ENCODE assay signal across 18 cellular contexts in genomic region chr10:84341983-84342382, GRCh38. TPM values are rescaled to one million over a fixed set of nuclear protein-coding genes. Genes with fewer than 3 reads are reported as not detected.
A peak's percentile ranks its signal among the peaks of the same experiment; 100 is the strongest.
DNase-seq lines count a peak whose midpoint lies in the region; ATAC-seq and TF ChIP-seq lines count a peak whose summit lies in the region.
"Had no signal": no experiment of that assay in that cellular context is flagged by ENCODE, and none has a peak within 500 bp of the region (broad histone marks: within the 10 kb centered on the region; RNA-seq: fewer than 3 reads in every experiment).

No MANE protein-coding gene starts in this region.

- TF ChIP-seq CTCF in foreskin keratinocyte (conservative IDR thresholded peaks at IDR 0.05) (no peak), mammary epithelial cell (conservative IDR thresholded peaks at IDR 0.05 in 1 of 2, IDR thresholded peaks at IDR 0.05 in 1 of 2; ENCODE audit: extremely low read depth in 1 of 2, insufficient read depth in 1 of 2, low read depth in 1 of 2, low read length in 2 of 2) (no peak)

- in situ Hi-C loops in mammary epithelial cell (cut with MboI; ENCODE audit: low sequenced_read_pairs in 2 of 2): no loop called here

- H3K27me3 Mint-ChIP-seq in activated naive CD4-positive, alpha-beta T cell treated with anti-CD3 and anti-CD28 coated beads for 36 hours (ENCODE audit: low read depth): no peaks in the 10 kb centered on the region
- H3K27me3 Mint-ChIP-seq in activated CD8-positive, alpha-beta T cell treated with anti-CD3 and anti-CD28 coated beads, Interleukin-2, amount 10 ng/mL, durations not matched to agents 7 days and 5 days (ENCODE audit: low read depth): no peaks in the 10 kb centered on the region
- no peaks in the 10 kb centered on the region for H3K27me3 Mint-ChIP-seq in stimulated activated naive CD8-positive, alpha-beta T cell treated with anti-CD3 and anti-CD28 coated beads, Interleukin-15, amount 100 ng/mL, for 72 hours
- H3K27me3 Mint-ChIP-seq: brain had no signal

- H3K9ac ChIP-seq in mammary epithelial cell (ENCODE audit: insufficient read depth, low read length): no peak overlapping the region

- peak overlapping the region; percentile 77 for H3K27ac Mint-ChIP-seq in activated naive CD4-positive, alpha-beta T cell treated with anti-CD3 and anti-CD28 coated beads for 36 hours
- peak overlapping the region; percentile 60 for H3K27ac Mint-ChIP-seq in activated CD8-positive, alpha-beta T cell treated with anti-CD3 and anti-CD28 coated beads, Interleukin-2, amount 10 ng/mL, durations not matched to agents 7 days and 5 days
- H3K27ac Mint-ChIP-seq in stimulated activated naive CD8-positive, alpha-beta T cell treated with anti-CD3 and anti-CD28 coated beads, Interleukin-15, amount 100 ng/mL, for 72 hours: peak overlapping the region in 1 of 2 donors; percentile 42
- H3K27ac Mint-ChIP-seq: brain had no signal

- WGBS in mammary epithelial cell (ENCODE audit: low coverage, missing lambda C conversion rate): 100% methylated on average over 1 of the region's 1 CpG

- no peaks in the 10 kb centered on the region for H4K20me1 ChIP-seq in mammary epithelial cell (ENCODE audit: insufficient read depth, low read length)

- H3K4me1 ChIP-seq in foreskin keratinocyte (no peaks in the 10 kb centered on the region), mammary epithelial cell (ENCODE audit: insufficient read depth, low read length) (peaks cover 9% of the 10 kb centered on the region)
- H3K4me1 ChIP-seq: colonic mucosa had no signal

- POLR2A ChIA-PET in activated CD8-positive, alpha-beta T cell treated with anti-CD3 and anti-CD28 coated beads, Interleukin-2, amount 10 ng/mL, durations not matched to agents 7 days and 5 days (lab: Charles Lee): interaction anchor here (0.6 to 2.1 kb wide), 4 partner anchors 9 to 23 kb away, joined by 3 to 7 read pairs (median 6); partner anchors contain the start of gene CCSER2

- dilution Hi-C loops in mammary epithelial cell (cut with HindIII; ENCODE audit: low sequenced_read_pairs): no loop called here

- peaks cover 54% of the 10 kb centered on the region for H3K4me1 Mint-ChIP-seq in activated naive CD4-positive, alpha-beta T cell treated with anti-CD3 and anti-CD28 coated beads for 36 hours (ENCODE audit: low read depth)
- H3K4me1 Mint-ChIP-seq in activated CD8-positive, alpha-beta T cell treated with anti-CD3 and anti-CD28 coated beads, Interleukin-2, amount 10 ng/mL, durations not matched to agents 7 days and 5 days (ENCODE audit: low read depth): peaks cover 61% of the 10 kb centered on the region
- H3K4me1 Mint-ChIP-seq in stimulated activated naive CD8-positive, alpha-beta T cell treated with anti-CD3 and anti-CD28 coated beads, Interleukin-15, amount 100 ng/mL, for 72 hours: peaks cover 64% of the 10 kb centered on the region

- H3K36me3 ChIP-seq in mammary epithelial cell (ENCODE audit: insufficient read depth, low read length): no peaks in the 10 kb centered on the region
- H3K36me3 ChIP-seq: colonic mucosa, neutrophil, tibial nerve had no signal

- intact Hi-C loops in activated naive CD4-positive, alpha-beta T cell treated with anti-CD3 and anti-CD28 coated beads for 36 hours (cut with micrococcal nuclease): loop anchor here (1.0 to 2.0 kb wide), 5 partner anchors 8 to 195 kb away; no protein-coding TSS in a partner anchor
- intact Hi-C loops in mammary epithelial cell (cut with micrococcal nuclease): no loop called here

- no peak overlapping the region for H3K27ac ChIP-seq in foreskin keratinocyte
- no peak overlapping the region for H3K27ac ChIP-seq in mammary epithelial cell (ENCODE audit: insufficient read depth, low read depth, low read length)
- H3K27ac ChIP-seq: colonic mucosa, neutrophil, tibial nerve, VCaP had no signal

- BruUV-seq in mammary epithelial cell (replicated peaks; lab: Mats Ljungman, UMichigan): no TSS peak

- no peak overlapping the region for H3K4me3 ChIP-seq in mammary epithelial cell (replicated peaks in 1 of 3; ENCODE audit: insufficient read depth in 1 of 3, low read depth in 2 of 3, low read length in 3 of 3)
- H3K4me3 ChIP-seq: colonic mucosa, tibial nerve had no signal

- CTCF ChIA-PET in activated naive CD4-positive, alpha-beta T cell treated with anti-CD3 and anti-CD28 coated beads for 36 hours (lab: Charles Lee): interaction anchor here (0.8 to 5.2 kb wide), 6 partner anchors 9 to 195 kb away, joined by 3 to 25 read pairs (median 5); no protein-coding TSS in a partner anchor
- CTCF ChIA-PET in activated CD8-positive, alpha-beta T cell treated with anti-CD3 and anti-CD28 coated beads, Interleukin-2, amount 10 ng/mL, durations not matched to agents 7 days and 5 days (lab: Charles Lee): interaction anchor here (0.7 to 4.3 kb wide), 11 partner anchors 9 to 195 kb away, joined by 3 to 24 read pairs (median 7); partner anchors contain the start of gene CCSER2
- CTCF ChIA-PET in mammary epithelial cell (lab: Charles Lee; ENCODE audit: low non-redundant PET): no interaction called here

- H3K27me3 ChIP-seq in foreskin keratinocyte (no peaks in the 10 kb centered on the region), mammary epithelial cell (ENCODE audit: insufficient read depth, low read length) (no peaks in the 10 kb centered on the region)
- H3K27me3 ChIP-seq: colonic mucosa, neutrophil, tibial nerve had no signal

- H3K79me2 ChIP-seq in mammary epithelial cell (ENCODE audit: insufficient read depth, low read length): peaks cover 88% of the 10 kb centered on the region

- no peak overlapping the region for H2AFZ ChIP-seq in mammary epithelial cell (ENCODE audit: low read depth, low read length)

- peak; percentile 23 for ATAC-seq in activated CD8-positive, alpha-beta T cell treated with anti-CD3 and anti-CD28 coated beads, Interleukin-2, amount 10 ng/mL, durations not matched to agents 7 days and 5 days
- ATAC-seq in foreskin keratinocyte: peak; percentile 81
- ATAC-seq in stimulated activated naive CD8-positive, alpha-beta T cell treated with anti-CD3 and anti-CD28 coated beads, Interleukin-15, amount 100 ng/mL, for 72 hours: peak; percentile 51
- ATAC-seq: left cardiac atrium had no signal

- H3K36me3 Mint-ChIP-seq in activated naive CD4-positive, alpha-beta T cell treated with anti-CD3 and anti-CD28 coated beads for 36 hours (ENCODE audit: low read depth): peaks cover 16% of the 10 kb centered on the region
- H3K36me3 Mint-ChIP-seq in activated CD8-positive, alpha-beta T cell treated with anti-CD3 and anti-CD28 coated beads, Interleukin-2, amount 10 ng/mL, durations not matched to agents 7 days and 5 days (ENCODE audit: low read depth): peaks cover 27% of the 10 kb centered on the region

- H3K4me2 ChIP-seq in mammary epithelial cell (ENCODE audit: insufficient read depth, low read depth, low read length): no peak overlapping the region

- H3K9me3 ChIP-seq in mammary epithelial cell (replicated peaks; ENCODE audit: insufficient read depth, low read length): no peaks in the 10 kb centered on the region
- H3K9me3 ChIP-seq: colonic mucosa, neutrophil, tibial nerve had no signal

- H3K4me3 Mint-ChIP-seq in activated naive CD4-positive, alpha-beta T cell treated with anti-CD3 and anti-CD28 coated beads for 36 hours: peak overlapping the region; percentile 59
- no peak overlapping the region for H3K4me3 Mint-ChIP-seq in activated CD8-positive, alpha-beta T cell treated with anti-CD3 and anti-CD28 coated beads, Interleukin-2, amount 10 ng/mL, durations not matched to agents 7 days and 5 days
- H3K4me3 Mint-ChIP-seq in stimulated activated naive CD8-positive, alpha-beta T cell treated with anti-CD3 and anti-CD28 coated beads, Interleukin-15, amount 100 ng/mL, for 72 hours: peak overlapping the region; percentile 59 to 83
- H3K4me3 Mint-ChIP-seq: brain had no signal

- no peaks in the 10 kb centered on the region for H3K9me3 Mint-ChIP-seq in activated naive CD4-positive, alpha-beta T cell treated with anti-CD3 and anti-CD28 coated beads for 36 hours
- no peaks in the 10 kb centered on the region for H3K9me3 Mint-ChIP-seq in activated CD8-positive, alpha-beta T cell treated with anti-CD3 and anti-CD28 coated beads, Interleukin-2, amount 10 ng/mL, durations not matched to agents 7 days and 5 days (ENCODE audit: insufficient read depth)
- H3K9me3 Mint-ChIP-seq in stimulated activated naive CD8-positive, alpha-beta T cell treated with anti-CD3 and anti-CD28 coated beads, Interleukin-15, amount 100 ng/mL, for 72 hours: no peaks in the 10 kb centered on the region

- peak; percentile 52 for DNase-seq in activated naive CD4-positive, alpha-beta T cell treated with anti-CD3 and anti-CD28 coated beads for 36 hours
- DNase-seq in activated naive CD4-positive, alpha-beta T cell treated with anti-CD3 and anti-CD28 coated beads, Interleukin-2, amount 50 U/mL, for 16 hours: no peak
- DNase-seq in activated CD8-positive, alpha-beta T cell treated with anti-CD3 and anti-CD28 coated beads, Interleukin-2, amount 10 ng/mL, durations not matched to agents 7 days and 5 days: no peak
- no peak for DNase-seq in foreskin keratinocyte
- no peak for DNase-seq in stimulated activated naive CD8-positive, alpha-beta T cell treated with anti-CD3 and anti-CD28 coated beads, Interleukin-15, amount 100 ng/mL, for 72 hours
- no peak for DNase-seq in mammary epithelial cell
- no peak for DNase-seq in NCI-H82 (lab: John Stamatoyannopoulos, UW)
- no peak for DNase-seq in hippocampal formation (lab: John Stamatoyannopoulos, UW)
- DNase-seq: colonic mucosa; DMS79 treated with DMSO at 0.1 percent for 48 hours; GOT3; left cardiac atrium; NCI-H2029; stimulated activated CD4-positive, alpha-beta T cell treated with anti-CD3 and anti-CD28 coated beads, Interleukin-12 subunit alpha, Interleukin-12 subunit beta, amount 100 ng/mL, for 4 hours had no signal

RNA-seq across cellular contexts. Expression of gene CCSER2, which starts 13.6 kb away (rescaled TPM):
- total RNA-seq in activated naive CD4-positive, alpha-beta T cell treated with anti-CD3 and anti-CD28 coated beads for 36 hours: 10 to 100 TPM; 78.0 to 81.8 TPM
- 10 to 100 TPM; 77.8 to 78.8 TPM for total RNA-seq in activated CD8-positive, alpha-beta T cell treated with anti-CD3 and anti-CD28 coated beads, Interleukin-2, amount 10 ng/mL, durations not matched to agents 7 days and 5 days
- total RNA-seq in foreskin keratinocyte: 24.9 and 28.7 TPM in 2 replicates
- polyA plus RNA-seq in foreskin keratinocyte: 11.1 and 11.8 TPM in 2 replicates
- total RNA-seq in mammary epithelial cell: 10 to 100 TPM; 45.3 to 73.3 TPM
- polyA plus RNA-seq in mammary epithelial cell: 26.2 TPM
- polyA minus RNA-seq in mammary epithelial cell: 25.9 TPM

Comparison
In these comparisons a context has a peak if more than half of its experiments do, and no peak if none do; other contexts are left out.
1. ATAC-seq: peak in every context shown above with its lines; median percentile 81 in foreskin keratinocyte; 51 in stimulated activated naive CD8-positive, alpha-beta T cell treated with anti-CD3 and anti-CD28 coated beads, Interleukin-15, amount 100 ng/mL, for 72 hours; 23 in activated CD8-positive, alpha-beta T cell treated with anti-CD3 and anti-CD28 coated beads, Interleukin-2, amount 10 ng/mL, durations not matched to agents 7 days and 5 days.